In the genomic region with DNA sequence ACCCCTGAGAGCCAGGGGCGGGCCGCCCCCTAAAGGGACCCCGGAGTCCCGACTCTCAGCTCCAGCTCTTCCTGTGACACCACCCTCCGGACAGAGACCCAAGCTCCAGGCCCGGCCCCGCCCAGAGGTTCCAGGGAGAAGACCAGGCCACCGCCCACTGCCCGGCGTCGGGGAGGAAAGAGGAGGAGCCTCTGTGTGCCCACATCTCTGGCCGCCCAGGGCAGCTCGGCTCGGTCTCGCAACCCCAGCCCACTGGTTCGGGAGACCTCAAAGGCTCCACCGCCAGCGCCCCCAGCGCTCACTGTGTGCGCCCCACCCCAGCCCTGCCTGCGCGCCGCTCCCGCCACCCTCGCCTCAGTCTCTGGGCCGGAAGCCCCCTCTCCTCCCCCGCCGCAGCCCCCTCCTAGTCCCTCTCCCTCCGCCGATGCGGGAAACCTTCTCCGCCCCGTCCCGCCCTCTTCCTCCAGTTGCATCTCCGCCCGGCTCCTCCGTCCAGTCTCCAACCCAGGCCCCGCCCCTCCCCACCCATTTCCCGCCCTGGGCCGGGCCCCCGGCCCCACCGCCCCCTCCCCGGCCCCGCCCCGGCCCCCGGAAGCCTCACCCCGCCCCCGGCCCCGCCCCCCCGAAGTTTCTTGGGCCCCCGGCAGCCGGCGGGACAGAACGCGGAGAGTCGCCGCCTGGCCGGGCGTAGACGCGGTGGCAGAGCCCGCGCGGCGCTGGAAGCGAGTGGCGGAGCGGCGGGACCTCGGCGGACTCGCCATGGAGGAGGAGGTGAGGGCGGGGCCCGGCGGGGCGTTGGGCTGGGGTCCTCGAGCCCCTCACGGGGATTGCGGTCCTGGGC, we compare ENCODE assay signal across 1 cellular context.
TF ChIP-seq lines count a peak whose summit lies in the region.

PLEKHO2 (plus strand) TSS at position 658 of the 841 bp plus-strand sequence; CDS start at position 760, 102 bp downstream.

TF ChIP-seq in HepG2, 621 proteins besides CTCF, POLR2A, EP300 and RAD21 (continued from another document and continues in another):
- TF ChIP-seq, protein P1, sequence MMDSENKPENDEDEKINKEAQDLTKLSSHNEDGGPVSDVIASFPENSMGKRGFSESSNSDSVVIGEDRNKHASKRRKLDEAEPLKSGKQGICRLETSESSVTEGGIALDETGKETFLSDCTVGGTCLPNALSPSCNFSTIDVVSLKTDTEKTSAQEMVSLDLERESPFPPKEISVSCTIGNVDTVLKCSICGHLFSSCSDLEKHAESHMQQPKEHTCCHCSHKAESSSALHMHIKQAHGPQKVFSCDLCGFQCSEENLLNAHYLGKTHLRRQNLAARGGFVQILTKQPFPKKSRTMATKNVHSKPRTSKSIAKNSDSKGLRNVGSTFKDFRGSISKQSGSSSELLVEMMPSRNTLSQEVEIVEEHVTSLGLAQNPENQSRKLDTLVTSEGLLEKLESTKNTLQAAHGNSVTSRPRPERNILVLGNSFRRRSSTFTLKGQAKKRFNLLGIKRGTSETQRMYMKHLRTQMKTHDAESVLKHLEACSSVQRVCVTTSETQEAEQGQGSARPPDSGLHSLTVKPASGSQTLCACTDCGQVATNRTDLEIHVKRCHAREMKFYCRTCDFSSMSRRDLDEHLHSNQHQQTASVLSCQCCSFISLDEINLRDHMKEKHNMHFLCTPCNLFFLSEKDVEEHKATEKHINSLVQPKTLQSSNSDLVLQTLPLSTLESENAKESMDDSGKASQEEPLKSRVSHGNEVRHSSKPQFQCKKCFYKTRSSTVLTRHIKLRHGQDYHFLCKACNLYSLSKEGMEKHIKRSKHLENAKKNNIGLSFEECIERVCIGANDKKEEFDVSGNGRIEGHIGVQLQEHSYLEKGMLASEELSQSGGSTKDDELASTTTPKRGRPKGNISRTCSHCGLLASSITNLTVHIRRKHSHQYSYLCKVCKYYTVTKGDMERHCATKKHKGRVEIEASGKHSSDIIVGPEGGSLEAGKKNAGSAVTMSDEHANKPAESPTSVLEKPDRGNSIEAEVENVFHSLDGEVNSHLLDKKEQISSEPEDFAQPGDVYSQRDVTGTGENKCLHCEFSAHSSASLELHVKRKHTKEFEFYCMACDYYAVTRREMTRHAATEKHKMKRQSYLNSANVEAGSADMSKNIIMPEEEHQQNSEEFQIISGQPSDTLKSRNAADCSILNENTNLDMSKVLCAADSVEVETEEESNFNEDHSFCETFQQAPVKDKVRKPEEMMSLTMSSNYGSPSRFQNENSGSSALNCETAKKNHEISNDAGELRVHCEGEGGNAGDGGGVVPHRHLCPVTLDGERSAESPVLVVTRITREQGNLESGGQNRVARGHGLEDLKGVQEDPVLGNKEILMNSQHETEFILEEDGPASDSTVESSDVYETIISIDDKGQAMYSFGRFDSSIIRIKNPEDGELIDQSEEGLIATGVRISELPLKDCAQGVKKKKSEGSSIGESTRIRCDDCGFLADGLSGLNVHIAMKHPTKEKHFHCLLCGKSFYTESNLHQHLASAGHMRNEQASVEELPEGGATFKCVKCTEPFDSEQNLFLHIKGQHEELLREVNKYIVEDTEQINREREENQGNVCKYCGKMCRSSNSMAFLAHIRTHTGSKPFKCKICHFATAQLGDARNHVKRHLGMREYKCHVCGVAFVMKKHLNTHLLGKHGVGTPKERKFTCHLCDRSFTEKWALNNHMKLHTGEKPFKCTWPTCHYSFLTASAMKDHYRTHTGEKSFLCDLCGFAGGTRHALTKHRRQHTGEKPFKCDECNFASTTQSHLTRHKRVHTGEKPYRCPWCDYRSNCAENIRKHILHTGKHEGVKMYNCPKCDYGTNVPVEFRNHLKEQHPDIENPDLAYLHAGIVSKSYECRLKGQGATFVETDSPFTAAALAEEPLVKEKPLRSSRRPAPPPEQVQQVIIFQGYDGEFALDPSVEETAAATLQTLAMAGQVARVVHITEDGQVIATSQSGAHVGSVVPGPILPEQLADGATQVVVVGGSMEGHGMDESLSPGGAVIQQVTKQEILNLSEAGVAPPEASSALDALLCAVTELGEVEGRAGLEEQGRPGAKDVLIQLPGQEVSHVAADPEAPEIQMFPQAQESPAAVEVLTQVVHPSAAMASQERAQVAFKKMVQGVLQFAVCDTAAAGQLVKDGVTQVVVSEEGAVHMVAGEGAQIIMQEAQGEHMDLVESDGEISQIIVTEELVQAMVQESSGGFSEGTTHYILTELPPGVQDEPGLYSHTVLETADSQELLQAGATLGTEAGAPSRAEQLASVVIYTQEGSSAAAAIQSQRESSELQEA (CRISPR knock-in tag; IDR thresholded peaks at IDR 0.05; ENCODE audit: not compliant biosample characterization) = no peak
- TF ChIP-seq, protein P2, sequence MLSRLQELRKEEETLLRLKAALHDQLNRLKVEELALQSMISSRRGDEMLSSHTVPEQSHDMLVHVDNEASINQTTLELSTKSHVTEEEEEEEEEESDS (CRISPR knock-in tag; IDR thresholded peaks at IDR 0.05; ENCODE audit: borderline replicate concordance) = no peak
- peak; percentile 53; the same call in 1 of the 2 replicates for TF ChIP-seq HDAC1 (CRISPR knock-in tag; IDR thresholded peaks at IDR 0.05)
- no peak for TF ChIP-seq DPF2 (CRISPR knock-in tag; IDR thresholded peaks at IDR 0.05; ENCODE audit: borderline replicate concordance, low read depth)
- no peak for TF ChIP-seq ZNF720 (CRISPR knock-in tag; IDR thresholded peaks at IDR 0.05)
- no peak for TF ChIP-seq CEBPZ (IDR thresholded peaks at IDR 0.05; ENCODE audit: low read length)
- TF ChIP-seq PHB2 (IDR thresholded peaks at IDR 0.05; ENCODE audit: partially characterized antibody) = no peak
- TF ChIP-seq ZNF460 (CRISPR knock-in tag; IDR thresholded peaks at IDR 0.05; ENCODE audit: borderline replicate concordance) = no peak
- TF ChIP-seq HMGA1 (CRISPR knock-in tag; conservative IDR thresholded peaks at IDR 0.05) = no peak
- TF ChIP-seq, protein P3, sequence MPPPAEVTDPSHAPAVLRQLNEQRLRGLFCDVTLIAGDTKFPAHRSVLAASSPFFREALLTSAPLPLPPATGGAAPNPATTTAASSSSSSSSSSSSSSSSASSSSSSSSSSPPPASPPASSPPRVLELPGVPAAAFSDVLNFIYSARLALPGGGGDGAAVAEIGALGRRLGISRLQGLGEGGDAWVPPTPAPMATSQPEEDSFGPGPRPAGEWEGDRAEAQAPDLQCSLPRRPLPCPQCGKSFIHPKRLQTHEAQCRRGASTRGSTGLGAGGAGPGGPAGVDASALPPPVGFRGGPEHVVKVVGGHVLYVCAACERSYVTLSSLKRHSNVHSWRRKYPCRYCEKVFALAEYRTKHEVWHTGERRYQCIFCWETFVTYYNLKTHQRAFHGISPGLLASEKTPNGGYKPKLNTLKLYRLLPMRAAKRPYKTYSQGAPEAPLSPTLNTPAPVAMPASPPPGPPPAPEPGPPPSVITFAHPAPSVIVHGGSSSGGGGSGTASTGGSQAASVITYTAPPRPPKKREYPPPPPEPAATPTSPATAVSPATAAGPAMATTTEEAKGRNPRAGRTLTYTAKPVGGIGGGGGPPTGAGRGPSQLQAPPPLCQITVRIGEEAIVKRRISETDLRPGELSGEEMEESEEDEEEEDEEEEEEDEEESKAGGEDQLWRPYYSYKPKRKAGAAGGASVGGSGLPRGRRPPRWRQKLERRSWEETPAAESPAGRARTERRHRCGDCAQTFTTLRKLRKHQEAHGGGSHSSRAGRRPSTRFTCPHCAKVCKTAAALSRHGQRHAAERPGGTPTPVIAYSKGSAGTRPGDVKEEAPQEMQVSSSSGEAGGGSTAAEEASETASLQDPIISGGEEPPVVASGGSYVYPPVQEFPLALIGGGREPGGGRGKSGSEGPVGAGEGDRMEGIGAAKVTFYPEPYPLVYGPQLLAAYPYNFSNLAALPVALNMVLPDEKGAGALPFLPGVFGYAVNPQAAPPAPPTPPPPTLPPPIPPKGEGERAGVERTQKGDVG (CRISPR knock-in tag; IDR thresholded peaks at IDR 0.05; ENCODE audit: borderline replicate concordance) = no peak
- no peak for TF ChIP-seq XBP1 (CRISPR knock-in tag; IDR thresholded peaks at IDR 0.05)
- TF ChIP-seq SOX13 (IDR thresholded peaks at IDR 0.05) = no peak
- TF ChIP-seq SOX13 (CRISPR knock-in tag; conservative IDR thresholded peaks at IDR 0.05 in 1 of 2, IDR thresholded peaks at IDR 0.05 in 1 of 2) = peak in 1 of 2 experiments; percentile 16; a peak in 1 of 4 replicates
- TF ChIP-seq ZSCAN12 (CRISPR knock-in tag; IDR thresholded peaks at IDR 0.05) = no peak
- no peak for TF ChIP-seq RARA (CRISPR knock-in tag; IDR thresholded peaks at IDR 0.05)
- TF ChIP-seq PCBP2 (optimal IDR thresholded peaks at IDR 0.05; ENCODE audit: low read depth, low read length, poor library complexity, severe bottlenecking) = no peak
- no peak for TF ChIP-seq SNAPC2 (CRISPR knock-in tag; IDR thresholded peaks at IDR 0.05)
- TF ChIP-seq HNRNPLL (IDR thresholded peaks at IDR 0.05; ENCODE audit: low read depth, low read length, poor library complexity, severe bottlenecking) = peak; percentile 45
- TF ChIP-seq TP53 (CRISPR knock-in tag; conservative IDR thresholded peaks at IDR 0.05) = no peak
- TF ChIP-seq SP140L (CRISPR knock-in tag; IDR thresholded peaks at IDR 0.05; ENCODE audit: borderline replicate concordance) = no peak
- TF ChIP-seq MXI1 (IDR thresholded peaks at IDR 0.05; ENCODE audit: borderline replicate concordance, low read depth, low read length) = no peak; the same call in 2 of the 3 replicates
- TF ChIP-seq, protein P4, sequence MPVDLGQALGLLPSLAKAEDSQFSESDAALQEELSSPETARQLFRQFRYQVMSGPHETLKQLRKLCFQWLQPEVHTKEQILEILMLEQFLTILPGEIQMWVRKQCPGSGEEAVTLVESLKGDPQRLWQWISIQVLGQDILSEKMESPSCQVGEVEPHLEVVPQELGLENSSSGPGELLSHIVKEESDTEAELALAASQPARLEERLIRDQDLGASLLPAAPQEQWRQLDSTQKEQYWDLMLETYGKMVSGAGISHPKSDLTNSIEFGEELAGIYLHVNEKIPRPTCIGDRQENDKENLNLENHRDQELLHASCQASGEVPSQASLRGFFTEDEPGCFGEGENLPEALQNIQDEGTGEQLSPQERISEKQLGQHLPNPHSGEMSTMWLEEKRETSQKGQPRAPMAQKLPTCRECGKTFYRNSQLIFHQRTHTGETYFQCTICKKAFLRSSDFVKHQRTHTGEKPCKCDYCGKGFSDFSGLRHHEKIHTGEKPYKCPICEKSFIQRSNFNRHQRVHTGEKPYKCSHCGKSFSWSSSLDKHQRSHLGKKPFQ (CRISPR knock-in tag; IDR thresholded peaks at IDR 0.05; ENCODE audit: insufficient replicate concordance) = no peak
- TF ChIP-seq, protein P5, sequence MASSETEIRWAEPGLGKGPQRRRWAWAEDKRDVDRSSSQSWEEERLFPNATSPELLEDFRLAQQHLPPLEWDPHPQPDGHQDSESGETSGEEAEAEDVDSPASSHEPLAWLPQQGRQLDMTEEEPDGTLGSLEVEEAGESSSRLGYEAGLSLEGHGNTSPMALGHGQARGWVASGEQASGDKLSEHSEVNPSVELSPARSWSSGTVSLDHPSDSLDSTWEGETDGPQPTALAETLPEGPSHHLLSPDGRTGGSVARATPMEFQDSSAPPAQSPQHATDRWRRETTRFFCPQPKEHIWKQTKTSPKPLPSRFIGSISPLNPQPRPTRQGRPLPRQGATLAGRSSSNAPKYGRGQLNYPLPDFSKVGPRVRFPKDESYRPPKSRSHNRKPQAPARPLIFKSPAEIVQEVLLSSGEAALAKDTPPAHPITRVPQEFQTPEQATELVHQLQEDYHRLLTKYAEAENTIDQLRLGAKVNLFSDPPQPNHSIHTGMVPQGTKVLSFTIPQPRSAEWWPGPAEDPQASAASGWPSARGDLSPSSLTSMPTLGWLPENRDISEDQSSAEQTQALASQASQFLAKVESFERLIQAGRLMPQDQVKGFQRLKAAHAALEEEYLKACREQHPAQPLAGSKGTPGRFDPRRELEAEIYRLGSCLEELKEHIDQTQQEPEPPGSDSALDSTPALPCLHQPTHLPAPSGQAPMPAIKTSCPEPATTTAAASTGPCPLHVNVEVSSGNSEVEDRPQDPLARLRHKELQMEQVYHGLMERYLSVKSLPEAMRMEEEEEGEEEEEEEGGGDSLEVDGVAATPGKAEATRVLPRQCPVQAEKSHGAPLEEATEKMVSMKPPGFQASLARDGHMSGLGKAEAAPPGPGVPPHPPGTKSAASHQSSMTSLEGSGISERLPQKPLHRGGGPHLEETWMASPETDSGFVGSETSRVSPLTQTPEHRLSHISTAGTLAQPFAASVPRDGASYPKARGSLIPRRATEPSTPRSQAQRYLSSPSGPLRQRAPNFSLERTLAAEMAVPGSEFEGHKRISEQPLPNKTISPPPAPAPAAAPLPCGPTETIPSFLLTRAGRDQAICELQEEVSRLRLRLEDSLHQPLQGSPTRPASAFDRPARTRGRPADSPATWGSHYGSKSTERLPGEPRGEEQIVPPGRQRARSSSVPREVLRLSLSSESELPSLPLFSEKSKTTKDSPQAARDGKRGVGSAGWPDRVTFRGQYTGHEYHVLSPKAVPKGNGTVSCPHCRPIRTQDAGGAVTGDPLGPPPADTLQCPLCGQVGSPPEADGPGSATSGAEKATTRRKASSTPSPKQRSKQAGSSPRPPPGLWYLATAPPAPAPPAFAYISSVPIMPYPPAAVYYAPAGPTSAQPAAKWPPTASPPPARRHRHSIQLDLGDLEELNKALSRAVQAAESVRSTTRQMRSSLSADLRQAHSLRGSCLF (CRISPR knock-in tag; IDR thresholded peaks at IDR 0.05; ENCODE audit: borderline replicate concordance) = no peak
- TF ChIP-seq ZNF331 (CRISPR knock-in tag; IDR thresholded peaks at IDR 0.05) = 0 out of 2 replicates have a peak, but pooled peaks have one; percentile 5
- TF ChIP-seq, protein P6, sequence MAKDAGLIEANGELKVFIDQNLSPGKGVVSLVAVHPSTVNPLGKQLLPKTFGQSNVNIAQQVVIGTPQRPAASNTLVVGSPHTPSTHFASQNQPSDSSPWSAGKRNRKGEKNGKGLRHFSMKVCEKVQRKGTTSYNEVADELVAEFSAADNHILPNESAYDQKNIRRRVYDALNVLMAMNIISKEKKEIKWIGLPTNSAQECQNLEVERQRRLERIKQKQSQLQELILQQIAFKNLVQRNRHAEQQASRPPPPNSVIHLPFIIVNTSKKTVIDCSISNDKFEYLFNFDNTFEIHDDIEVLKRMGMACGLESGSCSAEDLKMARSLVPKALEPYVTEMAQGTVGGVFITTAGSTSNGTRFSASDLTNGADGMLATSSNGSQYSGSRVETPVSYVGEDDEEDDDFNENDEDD (CRISPR knock-in tag; IDR thresholded peaks at IDR 0.05; ENCODE audit: borderline replicate concordance) = peak; percentile 46; the same call in 1 of the 2 replicates
- no peak; the same call in 1 of the 2 replicates for TF ChIP-seq ZNF749 (CRISPR knock-in tag; IDR thresholded peaks at IDR 0.05; ENCODE audit: borderline replicate concordance)
